ENCODE assay signal across 10 cellular contexts in the genomic region with DNA sequence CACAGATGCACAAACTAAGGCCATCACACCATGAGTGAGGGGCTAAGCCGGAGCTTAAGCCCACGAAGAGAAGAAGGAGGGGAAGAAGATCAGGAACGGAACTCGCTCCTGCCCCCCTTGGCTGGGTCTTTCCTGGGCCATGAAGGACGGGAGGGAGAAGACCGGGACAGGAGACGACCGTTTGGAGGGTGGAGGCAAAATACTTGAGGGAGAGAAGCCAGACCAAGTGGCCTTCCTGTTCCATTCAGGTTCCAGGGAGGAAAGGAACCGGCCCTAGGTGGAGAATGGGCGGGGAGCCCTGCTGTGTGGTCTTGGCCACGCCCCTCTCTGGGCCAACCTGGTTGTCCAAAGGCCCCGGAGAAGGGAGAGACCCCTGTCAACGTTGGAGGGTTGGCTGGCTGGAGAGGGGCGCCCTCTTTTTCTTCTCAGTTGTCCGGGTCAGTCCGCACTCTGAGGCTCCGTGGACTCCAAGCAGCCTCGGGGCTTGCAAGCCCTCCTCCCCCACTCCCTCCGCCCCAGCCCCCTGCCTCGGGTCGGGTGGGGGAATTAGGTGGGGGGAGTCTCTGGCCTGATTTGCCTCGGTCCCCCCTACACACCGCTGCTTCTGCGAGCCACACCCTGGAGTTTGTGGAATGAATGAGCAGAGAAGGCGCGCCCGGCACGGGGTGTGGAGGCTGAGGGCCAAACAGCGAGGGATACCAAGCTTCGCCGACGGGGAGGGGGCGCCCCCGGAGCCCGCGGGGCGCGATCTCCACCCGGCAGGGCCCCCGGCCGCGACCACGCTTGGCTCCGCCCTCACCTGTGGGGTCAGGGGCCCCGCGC. TPM values are rescaled to one million over a fixed set of nuclear protein-coding genes. Genes with fewer than 3 reads are reported as not detected.
A peak's percentile ranks its signal among the peaks of the same experiment; 100 is the strongest.
DNase-seq lines count a peak whose midpoint lies in the region; ATAC-seq, FAIRE-seq and TF ChIP-seq lines count a peak whose summit lies in the region.
"Had no signal": no experiment of that assay in that cellular context is flagged by ENCODE, and none has a peak within 500 bp of the region (broad histone marks: within the 10 kb centered on the region; RNA-seq: fewer than 3 reads in every experiment).

No MANE protein-coding gene starts in this region.

- no peak overlapping the region for H2AFZ ChIP-seq in IMR-90 (replicated peaks; ENCODE audit: low read length, poor library complexity)

- CTCF ChIA-PET in IMR-90 (lab: Yijun Ruan, JAX), result no interaction called here

- TF ChIP-seq POLR2A in IMR-90 (IDR thresholded peaks at IDR 0.05; ENCODE audit: low read depth, low read length), result no peak
- no peak for TF ChIP-seq POLR2A in breast epithelium (IDR thresholded peaks at IDR 0.05)
- no peak for TF ChIP-seq POLR2A in GM12891 (IDR thresholded peaks at IDR 0.05; ENCODE audit: low read depth, low read length)

- H2AK9ac ChIP-seq in IMR-90 (replicated peaks; ENCODE audit: low read depth, low read length, poor library complexity), result no peak overlapping the region

- peak overlapping the region; percentile 83 for H3K27ac Mint-ChIP-seq in nephron progenitor cell
- H3K27ac Mint-ChIP-seq: activated CD4-positive, alpha-beta T cell treated with anti-CD3 and anti-CD28 coated beads, Interleukin-2, amount 10 ng/mL, durations not matched to agents 7 days and 5 days had no signal

- no peaks in the 10 kb centered on the region for H3K9me3 Mint-ChIP-seq in nephron progenitor cell
- H3K9me3 Mint-ChIP-seq: activated CD4-positive, alpha-beta T cell treated with anti-CD3 and anti-CD28 coated beads, Interleukin-2, amount 10 ng/mL, durations not matched to agents 7 days and 5 days had no signal

- TF ChIP-seq CTCF in IMR-90 (conservative IDR thresholded peaks at IDR 0.05; ENCODE audit: low read depth, low read length) (no peak), breast epithelium (IDR thresholded peaks at IDR 0.05) (no peak), nephron progenitor cell (IDR thresholded peaks at IDR 0.05) (no peak)

- dilution Hi-C loops in IMR-90 (cut with HindIII; ENCODE audit: low sequenced_read_pairs, unreplicated experiment), result no loop called here

- no peak overlapping the region for H3K27ac ChIP-seq in IMR-90 (ENCODE audit: insufficient read depth, low read length)
- no peak overlapping the region for H3K27ac ChIP-seq in breast epithelium
- H3K27ac ChIP-seq: KMS-11 had no signal

- H3K27me3 Mint-ChIP-seq in nephron progenitor cell (ENCODE audit: low read depth, poor library complexity), result peaks cover 9% of the 10 kb centered on the region

- DNase-seq in DMS114 treated with DMSO at 0.1 percent for 48 hours (lab: John Stamatoyannopoulos, UW; ENCODE audit: unreplicated experiment) (peak; percentile 7), IMR-90 (no peak), breast epithelium (ENCODE audit: low spot score in 2 of 2) (no peak), nephron progenitor cell (peak; percentile 76), GM12891 (ENCODE audit: insufficient read length, low spot score) (no peak), urothelium cell line (ENCODE audit: low spot score) (no peak)
- DNase-seq: activated CD4-positive, alpha-beta T cell treated with anti-CD3 and anti-CD28 coated beads, Interleukin-2, amount 10 ng/mL, durations not matched to agents 7 days and 5 days had no signal

- H3K4me3 Mint-ChIP-seq in nephron progenitor cell, result peak overlapping the region; percentile 88
- H3K4me3 Mint-ChIP-seq: activated CD4-positive, alpha-beta T cell treated with anti-CD3 and anti-CD28 coated beads, Interleukin-2, amount 10 ng/mL, durations not matched to agents 7 days and 5 days had no signal

- H3K23ac ChIP-seq in IMR-90 (ENCODE audit: low read depth, low read length), result no peak overlapping the region

- no peak overlapping the region for H4K5ac ChIP-seq in IMR-90 (ENCODE audit: low read depth, low read length)

- H4K8ac ChIP-seq in IMR-90 (ENCODE audit: low read depth in 2 of 2, low read length in 2 of 2), result no peak overlapping the region

- BruUV-seq in IMR-90 (replicated peaks; lab: Mats Ljungman, UMichigan), result no TSS peak

- no peaks in the 10 kb centered on the region for H3K79me1 ChIP-seq in IMR-90 (ENCODE audit: low read depth in 1 of 2, low read length in 2 of 2)

- in situ Hi-C loops in IMR-90 (cut with MboI; ENCODE audit: low sequenced_read_pairs), result no loop called here

- peak; percentile 37; the same call in 1 of the 2 replicates for ATAC-seq in IMR-90 (ENCODE audit: low read depth)
- no peak for ATAC-seq in GM18502 (IDR thresholded peaks at IDR 0.05; ENCODE audit: poor library complexity, unreplicated experiment)
- ATAC-seq in HG02970 (IDR thresholded peaks at IDR 0.05; ENCODE audit: low FRiP score, unreplicated experiment), result no peak

- no peaks in the 10 kb centered on the region for H4K20me1 ChIP-seq in IMR-90 (ENCODE audit: insufficient read depth, low read length)

- POLR2A ChIA-PET in IMR-90 (lab: Charles Lee; ENCODE audit: unreplicated experiment), result no interaction called here

- H3K4ac ChIP-seq in IMR-90 (ENCODE audit: low read depth, low read length), result no peak overlapping the region

- H2BK15ac ChIP-seq in IMR-90 (ENCODE audit: low read depth, low read length), result no peak overlapping the region

- no peak overlapping the region for H2AK5ac ChIP-seq in IMR-90 (ENCODE audit: low read depth, low read length)

- H3K4me3 ChIP-seq in IMR-90 (ENCODE audit: insufficient read depth, low read depth, low read length), result no peak overlapping the region
- H3K4me3 ChIP-seq in breast epithelium, result peak overlapping the region in 2 of 3 donors; percentile 48 to 66

- no peak overlapping the region for H3K9ac ChIP-seq in IMR-90 (ENCODE audit: low read depth, low read length)
- H3K9ac ChIP-seq: KMS-11 had no signal

- no peaks in the 10 kb centered on the region for H3K4me1 ChIP-seq in IMR-90 (ENCODE audit: control insufficient read depth, insufficient read depth, low read length)
- H3K4me1 ChIP-seq in breast epithelium, result no peaks in the 10 kb centered on the region

- H3K4me2 ChIP-seq in IMR-90 (ENCODE audit: low read depth, low read length), result no peak overlapping the region
- H3K4me2 ChIP-seq: KMS-11 had no signal

- H3K36me3 Mint-ChIP-seq in nephron progenitor cell (ENCODE audit: low read depth), result peaks cover 5% of the 10 kb centered on the region

- WGBS in IMR-90 (ENCODE audit: extremely low coverage in 2 of 2, insufficient read length in 1 of 2), 2 experiments, result 21% methylated on average over 6 of the region's 46 CpGs; no CpG with 5 or more reads in 1 of the 2 experiments

- TF ChIP-seq RAD21 in IMR-90 (IDR thresholded peaks at IDR 0.05; ENCODE audit: low read length), result no peak

- H3K9me3 ChIP-seq in IMR-90 (ENCODE audit: control insufficient read depth, insufficient read depth, low read length) (no peaks in the 10 kb centered on the region), breast epithelium (no peaks in the 10 kb centered on the region)

- H3K4me1 Mint-ChIP-seq in nephron progenitor cell, result peaks cover 37% of the 10 kb centered on the region

- H3K36me3 ChIP-seq in IMR-90 (ENCODE audit: control insufficient read depth, insufficient read depth, low read length) (no peaks in the 10 kb centered on the region), breast epithelium (no peaks in the 10 kb centered on the region)

- no peak overlapping the region for H2BK20ac ChIP-seq in IMR-90 (ENCODE audit: low read depth, low read length)

- H3K27me3 ChIP-seq in IMR-90 (ENCODE audit: control insufficient read depth, insufficient read depth, low read length) (peaks cover 69% of the 10 kb centered on the region), breast epithelium (peaks cover 6 to 29% of the 10 kb centered on the region in 2 donors)

- no peak overlapping the region for H3K18ac ChIP-seq in IMR-90 (ENCODE audit: low read depth, low read length)

- no peak overlapping the region for H3K14ac ChIP-seq in IMR-90 (replicated peaks; ENCODE audit: low read depth, low read length)

- no peak overlapping the region for H4K91ac ChIP-seq in IMR-90 (ENCODE audit: insufficient read depth, low read depth, low read length)

- intact Hi-C loops in IMR-90 (cut with micrococcal nuclease), result no loop called here
- intact Hi-C loops in breast epithelium (cut with DNase I; ENCODE audit: low total_unique reads), result no loop called here

- FAIRE-seq in GM12891 (lab: Jason Lieb, UNC), result no peak
- FAIRE-seq in urothelium cell line (lab: Jason Lieb, UNC), result no peak

- H2BK5ac ChIP-seq in IMR-90 (ENCODE audit: low read depth, low read length, poor library complexity, severe bottlenecking), result no peak overlapping the region

- H3K9me1 ChIP-seq in IMR-90 (ENCODE audit: insufficient read depth, low read length), result no peaks in the 10 kb centered on the region

- no peak overlapping the region for H3K56ac ChIP-seq in IMR-90 (ENCODE audit: extremely low read depth, insufficient read depth, low read length)

- H2BK120ac ChIP-seq in IMR-90 (ENCODE audit: low read depth, low read length), result no peak overlapping the region

TF ChIP-seq in IMR-90, 13 proteins besides CTCF, POLR2A, EP300 and RAD21:
- no peak for TF ChIP-seq SMC3 (IDR thresholded peaks at IDR 0.05; ENCODE audit: low read depth, low read length)
- no peak for TF ChIP-seq NFE2L2 (IDR thresholded peaks at IDR 0.05; ENCODE audit: low read depth, low read length)
- no peak for TF ChIP-seq FOS (IDR thresholded peaks at IDR 0.05; ENCODE audit: low read depth, low read length)
- TF ChIP-seq RFX5 (IDR thresholded peaks at IDR 0.05; ENCODE audit: low read depth, low read length), result no peak
- no peak for TF ChIP-seq MAFK (IDR thresholded peaks at IDR 0.05; ENCODE audit: low read depth, low read length)
- no peak for TF ChIP-seq BHLHE40 (IDR thresholded peaks at IDR 0.05; ENCODE audit: low read depth, low read length)
- TF ChIP-seq RCOR1 (IDR thresholded peaks at IDR 0.05; ENCODE audit: insufficient replicate concordance, low read length), result no peak
TF ChIP-seq in IMR-90: peak in this region for 0.

TF ChIP-seq in GM12891, 5 proteins besides CTCF, POLR2A, EP300 and RAD21:
- no peak for TF ChIP-seq POU2F2 (IDR thresholded peaks at IDR 0.05; ENCODE audit: low read depth, low read length)
- TF ChIP-seq POLR2AphosphoS5 (IDR thresholded peaks at IDR 0.05; ENCODE audit: low read depth, low read length), result no peak
- no peak for TF ChIP-seq PAX5 (IDR thresholded peaks at IDR 0.05; ENCODE audit: insufficient read depth, low read length, severe bottlenecking)
- no peak for TF ChIP-seq SPI1 (IDR thresholded peaks at IDR 0.05; ENCODE audit: low read depth, low read length)
- TF ChIP-seq TAF1 (IDR thresholded peaks at IDR 0.05; ENCODE audit: low read depth, low read length), result no peak

RNA-seq across cellular contexts. Expression of a gene that starts 0.8 kb away (rescaled TPM):
- total RNA-seq in IMR-90 (2012; rRNA removed) (not detected in 2 replicates), breast epithelium (1 to 10 TPM in 1 of 3 donors, under 1 TPM in 1, not detected in 1; 0.66 to 7.9 TPM)
- polyA plus RNA-seq in IMR-90 (2012; rRNA removed), result not detected in 2 replicates
- not detected in 2 replicates for polyA plus RNA-seq in IMR-90 (2012; cell fraction: cytosol; rRNA removed)
- polyA plus RNA-seq in IMR-90 (2012; cell fraction: nucleus; rRNA removed; ENCODE audit: low replicate concordance), result under 0.01 and 0.22 TPM in 2 replicates
- polyA plus RNA-seq in GM12891 (2012; ENCODE audit: low read depth, missing spikeins), result 0.03 TPM
- total RNA-seq: activated CD4-positive, alpha-beta T cell treated with anti-CD3 and anti-CD28 coated beads, Interleukin-2, amount 10 ng/mL, durations not matched to agents 7 days and 5 days had no signal

Comparison
In these comparisons a context has a peak if more than half of its experiments do, and no peak if none do; other contexts are left out.
1. DNase-seq: peak in DMS114 treated with DMSO at 0.1 percent for 48 hours (single experiment) and nephron progenitor cell (single experiment); none in IMR-90 (single experiment), breast epithelium (0 of 2), GM12891 (single experiment) and urothelium cell line (single experiment).